ENCODE assay signal across 8 cellular contexts in genomic region chr5:77631166-77631582, GRCh38. TPM values are rescaled to one million over a fixed set of nuclear protein-coding genes. Genes with fewer than 3 reads are reported as not detected.
DNase-seq lines count a peak whose midpoint lies in the region; ATAC-seq and TF ChIP-seq lines count a peak whose summit lies in the region.

No MANE protein-coding gene starts in this region.

- no peak overlapping the region for H3K27ac ChIP-seq in testis

- no peak for TF ChIP-seq CTCF in BE2C (IDR thresholded peaks at IDR 0.05; ENCODE audit: low read depth, low read length)
- TF ChIP-seq CTCF in testis (IDR thresholded peaks at IDR 0.05): no peak

- peaks cover 87% of the 10 kb centered on the region for H3K27me3 ChIP-seq in BE2C
- peaks cover 21% of the 10 kb centered on the region for H3K27me3 ChIP-seq in endocrine pancreas (ENCODE audit: control insufficient read depth, insufficient read depth, low read length)
- H3K27me3 ChIP-seq in testis: peaks cover 5% of the 10 kb centered on the region

- no peak overlapping the region for H3K9ac ChIP-seq in endocrine pancreas (ENCODE audit: control insufficient read depth, insufficient read depth, low read length)

- peaks cover 3% of the 10 kb centered on the region; the same call in 1 of the 2 replicates for H3K4me1 ChIP-seq in BE2C
- H3K4me1 ChIP-seq in endocrine pancreas (ENCODE audit: control insufficient read depth, insufficient read depth, low read length): no peaks in the 10 kb centered on the region
- H3K4me1 ChIP-seq in testis: peaks cover 7% of the 10 kb centered on the region

- peak; percentile 41 for ATAC-seq in GM19351 (IDR thresholded peaks at IDR 0.05; ENCODE audit: unreplicated experiment)
- ATAC-seq in HG03460 (IDR thresholded peaks at IDR 0.05; ENCODE audit: unreplicated experiment): peak; percentile 48

- no peak for TF ChIP-seq POLR2A in testis (IDR thresholded peaks at IDR 0.05)

- H3K4me3 ChIP-seq in BE2C (ENCODE audit: low read depth, low read length) (peak overlapping the region; percentile 68), endocrine pancreas (ENCODE audit: control insufficient read depth, insufficient read depth, low read length) (peak overlapping the region; percentile 11), testis (peak overlapping the region in 1 of 2 donors; percentile 63)

- 7 to 8% methylated on average over 13 of the region's 13 CpGs for WGBS in testis, 2 donors

- DNase-seq in BE2C: no peak
- DNase-seq in midbrain (lab: John Stamatoyannopoulos, UW): no peak
- DNase-seq in activated effector memory CD4-positive, alpha-beta T cell treated with anti-CD3 and anti-CD28 coated beads, Interleukin-2, amount 50 U/mL, for 16 hours: no peak
- no peak for DNase-seq in ecto neural progenitor cell (ENCODE audit: low spot score)
- no peak for DNase-seq in testis

- no peaks in the 10 kb centered on the region for H3K36me3 ChIP-seq in BE2C
- peaks cover 3% of the 10 kb centered on the region for H3K36me3 ChIP-seq in endocrine pancreas (ENCODE audit: control insufficient read depth, insufficient read depth, low read length)
- H3K36me3 ChIP-seq in testis (ENCODE audit: low read depth, missing control alignments): no peaks in the 10 kb centered on the region

- H3K9me3 ChIP-seq in BE2C: no peaks in the 10 kb centered on the region
- H3K9me3 ChIP-seq in endocrine pancreas (ENCODE audit: control insufficient read depth, low read length): no peaks in the 10 kb centered on the region
- H3K9me3 ChIP-seq in testis: no peaks in the 10 kb centered on the region

- intact Hi-C loops in testis (cut with DNase I; ENCODE audit: low total_unique reads): no loop called here

RNA-seq across cellular contexts. Expression of gene OTP, which starts 7.3 kb away (rescaled TPM):
- not detected for polyA plus RNA-seq in BE2C (2012; ENCODE audit: insufficient read depth, insufficient read length, low read depth)
- total RNA-seq in testis: under 1 TPM; 0.37 to 0.39 TPM
- 1.5 TPM for polyA plus RNA-seq in testis (ENCODE audit: insufficient read depth, low read depth, low replicate concordance)
